In genomic region chr5:128764910-128765309, GRCh38 we compare ENCODE assay signal across 31 cellular contexts.
"Had no signal": no experiment of that assay in that cellular context is flagged by ENCODE, and none has a peak within 500 bp of the region (broad histone marks: within the 10 kb centered on the region; RNA-seq: fewer than 3 reads in every experiment).

No MANE protein-coding gene starts in this region.

- H3K4me3 Mint-ChIP-seq: activated CD4-positive, alpha-beta T cell treated with anti-CD3 and anti-CD28 coated beads for 36 hours; activated CD8-positive, alpha-beta memory T cell treated with anti-CD3 and anti-CD28 coated beads, Interleukin-2, amount 10 ng/mL, durations not matched to agents 7 days and 5 days; activated CD8-positive, alpha-beta T cell treated with anti-CD3 and anti-CD28 coated beads, Interleukin-2, amount 10 ng/mL, durations not matched to agents 7 days and 5 days; central memory CD8-positive, alpha-beta T cell; immature natural killer cell; natural killer cell treated with Interleukin-12 subunit alpha and Interleukin-12 subunit beta and Interleukin-15 and Interleukin-18, amount 100 ng/mL, for 72 hours; stimulated activated effector memory CD8-positive, alpha-beta T cell treated with anti-CD3 and anti-CD28 coated beads, Interleukin-12 subunit alpha, Interleukin-12 subunit beta, amount 100 ng/mL, for 72 hours; stimulated activated naive CD8-positive, alpha-beta T cell treated with anti-CD3 and anti-CD28 coated beads, Interleukin-15, Interleukin-2, amounts not matched to agents 100 ng/mL and 50 ng/mL, for 24 hours had no signal

- H3K36me3 ChIP-seq: breast epithelium, esophagus squamous epithelium, gastrocnemius medialis, right lobe of liver, thoracic aorta, upper lobe of right lung had no signal

- H3K27me3 Mint-ChIP-seq: activated CD8-positive, alpha-beta memory T cell treated with anti-CD3 and anti-CD28 coated beads, Interleukin-2, amount 10 ng/mL, durations not matched to agents 7 days and 5 days; central memory CD8-positive, alpha-beta T cell; natural killer cell treated with Interleukin-12 subunit alpha and Interleukin-12 subunit beta and Interleukin-15 and Interleukin-18, amount 100 ng/mL, for 72 hours; stimulated activated naive CD8-positive, alpha-beta T cell treated with anti-CD3 and anti-CD28 coated beads, Interleukin-15, Interleukin-2, amounts not matched to agents 100 ng/mL and 50 ng/mL, for 24 hours had no signal

- H3K4me1 ChIP-seq: breast epithelium, gastrocnemius medialis, right lobe of liver, upper lobe of right lung had no signal

- H3K36me3 Mint-ChIP-seq: activated CD8-positive, alpha-beta memory T cell treated with anti-CD3 and anti-CD28 coated beads, Interleukin-2, amount 10 ng/mL, durations not matched to agents 7 days and 5 days; activated naive CD4-positive, alpha-beta T cell treated with anti-CD3 and anti-CD28 coated beads, Interleukin-2, amount 50 U/mL, for 72 hours; natural killer cell treated with Interleukin-12 subunit alpha and Interleukin-12 subunit beta and Interleukin-15 and Interleukin-18, amount 100 ng/mL, for 72 hours; stimulated activated effector memory CD8-positive, alpha-beta T cell treated with anti-CD3 and anti-CD28 coated beads, Interleukin-12 subunit alpha, Interleukin-12 subunit beta, amount 100 ng/mL, for 72 hours had no signal

- H3K4me1 Mint-ChIP-seq: activated CD4-positive, alpha-beta T cell treated with anti-CD3 and anti-CD28 coated beads for 36 hours; activated CD8-positive, alpha-beta memory T cell treated with anti-CD3 and anti-CD28 coated beads, Interleukin-2, amount 10 ng/mL, durations not matched to agents 7 days and 5 days; central memory CD8-positive, alpha-beta T cell; immature natural killer cell; stimulated activated effector memory CD8-positive, alpha-beta T cell treated with anti-CD3 and anti-CD28 coated beads, Interleukin-12 subunit alpha, Interleukin-12 subunit beta, amount 100 ng/mL, for 72 hours had no signal

- DNase-seq: activated CD4-positive, alpha-beta T cell treated with anti-CD3 and anti-CD28 coated beads for 36 hours; activated CD4-positive, CD25-positive, alpha-beta regulatory T cell; activated CD8-positive, alpha-beta memory T cell treated with anti-CD3 and anti-CD28 coated beads, Interleukin-2, amount 10 ng/mL, durations not matched to agents 7 days and 5 days; activated CD8-positive, alpha-beta T cell treated with anti-CD3 and anti-CD28 coated beads, Interleukin-2, amount 10 ng/mL, durations not matched to agents 7 days and 5 days; activated naive CD4-positive, alpha-beta T cell; activated T-cell treated with anti-CD3 and anti-CD28 coated beads, Interleukin-2, amount 50 U/mL, for 48 hours; dermis blood vessel endothelial cell; effector CD4-positive, alpha-beta T cell; esophagus squamous epithelium; gastrocnemius medialis; glutamatergic neuron; hypothalamus; immature natural killer cell; kidney; mucosa of descending colon; right lobe of liver; stimulated activated CD4-positive, alpha-beta T cell treated with anti-CD3 and anti-CD28 coated beads, Interleukin-12 subunit alpha, Interleukin-12 subunit beta, amount 100 ng/mL, for 4 hours; stimulated activated CD4-positive, alpha-beta T cell treated with anti-CD3 and anti-CD28 coated beads, Interleukin-4, amount 100 ng/mL, for 1 hour; T-helper 1 cell; upper lobe of right lung had no signal

- H3K9me3 ChIP-seq: breast epithelium, esophagus squamous epithelium, gastrocnemius medialis, mucosa of descending colon, right lobe of liver, thoracic aorta, upper lobe of right lung had no signal

- H3K27ac ChIP-seq: breast epithelium, epithelial cell of prostate, esophagus squamous epithelium, gastrocnemius medialis, right lobe of liver, skin epidermis, upper lobe of right lung had no signal

- H3K27ac Mint-ChIP-seq: activated CD4-positive, alpha-beta T cell treated with anti-CD3 and anti-CD28 coated beads for 36 hours; activated CD8-positive, alpha-beta memory T cell treated with anti-CD3 and anti-CD28 coated beads, Interleukin-2, amount 10 ng/mL, durations not matched to agents 7 days and 5 days; activated CD8-positive, alpha-beta T cell treated with anti-CD3 and anti-CD28 coated beads, Interleukin-2, amount 10 ng/mL, durations not matched to agents 7 days and 5 days; activated naive CD4-positive, alpha-beta T cell treated with anti-CD3 and anti-CD28 coated beads, Interleukin-2, amount 50 U/mL, for 72 hours; immature natural killer cell; natural killer cell treated with Interleukin-12 subunit alpha and Interleukin-12 subunit beta and Interleukin-15 and Interleukin-18, amount 100 ng/mL, for 72 hours; stimulated activated effector memory CD8-positive, alpha-beta T cell treated with anti-CD3 and anti-CD28 coated beads, Interleukin-12 subunit alpha, Interleukin-12 subunit beta, amount 100 ng/mL, for 72 hours; stimulated activated naive CD8-positive, alpha-beta T cell treated with anti-CD3 and anti-CD28 coated beads, Interleukin-15, Interleukin-2, amounts not matched to agents 100 ng/mL and 50 ng/mL, for 24 hours had no signal

- H3K4me3 ChIP-seq: breast epithelium, esophagus squamous epithelium, gastrocnemius medialis, lung, mucosa of descending colon, right lobe of liver, skin epidermis, thoracic aorta, upper lobe of right lung had no signal

- ATAC-seq: activated CD4-positive, alpha-beta T cell treated with anti-CD3 and anti-CD28 coated beads for 36 hours; activated CD8-positive, alpha-beta memory T cell treated with anti-CD3 and anti-CD28 coated beads, Interleukin-2, amount 10 ng/mL, durations not matched to agents 7 days and 5 days; activated CD8-positive, alpha-beta T cell treated with anti-CD3 and anti-CD28 coated beads, Interleukin-2, amount 10 ng/mL, durations not matched to agents 7 days and 5 days; activated naive CD4-positive, alpha-beta T cell treated with anti-CD3 and anti-CD28 coated beads, Interleukin-2, amount 50 U/mL, for 72 hours; gastrocnemius medialis; left lobe of liver; mucosa of descending colon; natural killer cell treated with Interleukin-12 subunit alpha and Interleukin-12 subunit beta and Interleukin-15 and Interleukin-18, amount 100 ng/mL, for 72 hours; right lobe of liver; upper lobe of right lung had no signal

- H3K27me3 ChIP-seq: breast epithelium, esophagus squamous epithelium, gastrocnemius medialis, right lobe of liver, upper lobe of right lung had no signal
